Comparison of ENCODE assay signal across 9 cellular contexts in the genomic region with DNA sequence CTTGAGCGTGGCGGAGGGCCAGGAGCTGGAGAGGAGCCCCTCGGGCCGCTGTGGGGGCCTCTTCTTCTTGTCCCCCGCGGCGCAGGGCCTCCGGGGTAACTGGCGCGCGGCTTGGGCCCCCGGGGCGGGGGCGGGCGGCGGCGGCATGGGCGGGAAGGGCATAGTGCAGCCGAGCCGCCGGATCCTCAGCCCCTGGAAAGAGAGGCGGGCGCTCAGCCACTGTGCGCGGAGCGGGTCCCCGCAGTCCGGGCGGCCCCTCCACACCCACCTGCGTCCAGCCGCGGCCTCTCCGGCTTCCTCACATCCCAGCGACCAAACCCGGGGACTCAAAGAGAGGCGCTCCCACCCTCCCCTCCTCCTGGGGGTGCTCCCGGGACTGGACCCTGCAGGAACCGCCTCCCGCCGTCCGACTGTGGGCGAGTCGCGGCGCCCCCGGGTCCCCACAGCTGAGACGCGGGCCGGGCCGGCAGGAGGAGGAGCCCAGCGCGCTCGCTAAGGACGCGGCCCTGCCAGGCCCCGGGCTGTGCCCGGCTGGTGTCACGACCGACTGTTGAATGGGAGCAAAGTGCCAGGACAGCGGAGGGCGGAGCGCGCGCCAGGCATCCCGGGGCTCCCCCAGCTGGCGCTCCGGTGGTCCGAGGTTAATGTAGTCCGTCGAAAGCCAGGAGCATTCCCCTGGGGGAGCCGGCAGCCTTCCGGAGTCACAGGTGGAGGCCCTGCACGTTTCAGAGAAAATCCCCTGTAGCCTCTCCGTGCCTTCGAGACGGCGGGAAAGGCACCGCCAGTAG. TPM values are rescaled to one million over a fixed set of nuclear protein-coding genes. Genes with fewer than 3 reads are reported as not detected.
DNase-seq lines count a peak whose midpoint lies in the region; ATAC-seq and TF ChIP-seq lines count a peak whose summit lies in the region.
"Had no signal": no experiment of that assay in that cellular context is flagged by ENCODE, and none has a peak within 500 bp of the region (broad histone marks: within the 10 kb centered on the region; RNA-seq: fewer than 3 reads in every experiment).

A gene with protein sequence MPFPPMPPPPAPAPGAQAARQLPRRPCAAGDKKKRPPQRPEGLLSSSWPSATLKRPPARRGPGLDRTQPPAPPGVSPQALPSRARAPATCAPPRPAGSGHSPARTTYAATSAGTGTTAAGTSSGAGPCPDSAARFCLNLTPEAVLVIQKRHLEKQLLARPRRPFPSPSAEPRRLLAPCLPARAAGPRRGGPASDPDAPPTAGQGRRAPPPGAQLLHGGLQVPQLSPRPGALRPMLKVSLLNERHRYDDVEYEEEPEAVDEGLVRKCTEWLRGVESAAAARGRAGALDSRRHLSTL (minus strand): TSS at position 412 of the 788 bp plus-strand sequence. CDS start 250 bp downstream, at position 162.

- ATAC-seq in GM19025 (IDR thresholded peaks at IDR 0.05; ENCODE audit: low read depth, unreplicated experiment) (peak; percentile 55), HG03439 (IDR thresholded peaks at IDR 0.05; ENCODE audit: unreplicated experiment) (peak; percentile 50)
- ATAC-seq in activated naive CD8-positive, alpha-beta T cell treated with anti-CD3 and anti-CD28 coated beads, Interleukin-2, amount 10 ng/mL, durations not matched to agents 7 days and 5 days (ENCODE audit: low read depth), result peak; percentile 25

- under 1% methylated on average over 30 of the region's 78 CpGs for WGBS in smooth muscle cell (ENCODE audit: low lambda C conversion rate)

- peak within 1 kb of the TSS; percentile 22 for H3K4me3 Mint-ChIP-seq in activated naive CD8-positive, alpha-beta T cell treated with anti-CD3 and anti-CD28 coated beads, Interleukin-2, amount 10 ng/mL, durations not matched to agents 7 days and 5 days

- H3K36me3 ChIP-seq in iPS-20b (ENCODE audit: insufficient read depth, low read depth, low read length) (no peaks in the 10 kb centered on the region), smooth muscle cell (ENCODE audit: low read depth) (no peaks in the 10 kb centered on the region)

- H3F3A ChIP-seq in smooth muscle cell (ENCODE audit: low read depth), result no peaks in the 10 kb centered on the region

- H2AFZ ChIP-seq in smooth muscle cell (ENCODE audit: low read depth), result no peak within 1 kb of the TSS

- H3K4me1 Mint-ChIP-seq in activated naive CD8-positive, alpha-beta T cell treated with anti-CD3 and anti-CD28 coated beads, Interleukin-2, amount 10 ng/mL, durations not matched to agents 7 days and 5 days, result no peaks in the 10 kb centered on the region

- POLR2A ChIA-PET in activated naive CD8-positive, alpha-beta T cell treated with anti-CD3 and anti-CD28 coated beads, Interleukin-2, amount 10 ng/mL, durations not matched to agents 7 days and 5 days (lab: Charles Lee), result interaction anchor here (1.6 to 1.8 kb wide), 2 partner anchors 12 to 73 kb away, joined by 3 to 7 read pairs; no protein-coding TSS in a partner anchor

- H3K9me3 ChIP-seq in iPS-20b (ENCODE audit: insufficient read depth, low read depth, low read length), result no peaks in the 10 kb centered on the region
- H3K9me3 ChIP-seq in smooth muscle cell (replicated peaks; ENCODE audit: low read depth), result no peaks in the 10 kb centered on the region

- H3K9me3 Mint-ChIP-seq in activated naive CD8-positive, alpha-beta T cell treated with anti-CD3 and anti-CD28 coated beads, Interleukin-2, amount 10 ng/mL, durations not matched to agents 7 days and 5 days, result no peaks in the 10 kb centered on the region

- peaks cover 70% of the 10 kb centered on the region for H3K27me3 ChIP-seq in iPS-20b (ENCODE audit: insufficient read depth, low read length)
- H3K27me3 ChIP-seq in smooth muscle cell (ENCODE audit: low read depth), result peaks cover 78% of the 10 kb centered on the region

- no peaks in the 10 kb centered on the region for H3K79me2 ChIP-seq in smooth muscle cell (ENCODE audit: low read depth)

- DNase-seq in C1 segment of cervical spinal cord (lab: John Stamatoyannopoulos, UW) (peak in 11 of 14 donors; percentile 43 to 85 (median 69)), smooth muscle cell (lab: John Stamatoyannopoulos, UW; ENCODE audit: unreplicated experiment) (no peak), epidermal melanocyte (ENCODE audit: insufficient read length, low spot score) (no peak), cerebellum (ENCODE audit: low spot score) (no peak)
- DNase-seq in activated naive CD8-positive, alpha-beta T cell treated with anti-CD3 and anti-CD28 coated beads, Interleukin-2, amount 10 ng/mL, durations not matched to agents 7 days and 5 days, result no peak

- H3K9ac ChIP-seq in iPS-20b (ENCODE audit: low read depth, low read length), result no peak within 1 kb of the TSS
- H3K9ac ChIP-seq in smooth muscle cell (ENCODE audit: low read depth), result no peak within 1 kb of the TSS
- H3K9ac ChIP-seq: KMS-11 had no signal

- peak within 1 kb of the TSS; percentile 54 for H3K4me3 ChIP-seq in iPS-20b (ENCODE audit: low read length)
- peak within 1 kb of the TSS; percentile 50 for H3K4me3 ChIP-seq in smooth muscle cell

- H3K27ac ChIP-seq in iPS-20b (ENCODE audit: low read length) (no peak within 1 kb of the TSS), smooth muscle cell (ENCODE audit: low read depth) (no peak within 1 kb of the TSS)
- H3K27ac ChIP-seq: KMS-11 had no signal

- H3K4me2 ChIP-seq in smooth muscle cell, result peak within 1 kb of the TSS; percentile 92
- H3K4me2 ChIP-seq: KMS-11 had no signal

- H4K20me1 ChIP-seq in smooth muscle cell (ENCODE audit: low read depth), result no peaks in the 10 kb centered on the region

- no peak for TF ChIP-seq CTCF in smooth muscle cell (IDR thresholded peaks at IDR 0.05; ENCODE audit: borderline replicate concordance, insufficient read depth, poor library complexity, severe bottlenecking)

- peaks cover 56% of the 10 kb centered on the region for H3K27me3 Mint-ChIP-seq in activated naive CD8-positive, alpha-beta T cell treated with anti-CD3 and anti-CD28 coated beads, Interleukin-2, amount 10 ng/mL, durations not matched to agents 7 days and 5 days

- no peaks in the 10 kb centered on the region for H3K36me3 Mint-ChIP-seq in activated naive CD8-positive, alpha-beta T cell treated with anti-CD3 and anti-CD28 coated beads, Interleukin-2, amount 10 ng/mL, durations not matched to agents 7 days and 5 days

- no peak within 1 kb of the TSS for H3K27ac Mint-ChIP-seq in activated naive CD8-positive, alpha-beta T cell treated with anti-CD3 and anti-CD28 coated beads, Interleukin-2, amount 10 ng/mL, durations not matched to agents 7 days and 5 days

- H3K4me1 ChIP-seq in iPS-20b (ENCODE audit: insufficient read depth, low read length), result no peaks in the 10 kb centered on the region
- peaks cover 9% of the 10 kb centered on the region for H3K4me1 ChIP-seq in smooth muscle cell (ENCODE audit: low read depth)

RNA-seq across cellular contexts. Expression of the gene that starts here (rescaled TPM):
- not detected for total RNA-seq in activated naive CD8-positive, alpha-beta T cell treated with anti-CD3 and anti-CD28 coated beads, Interleukin-2, amount 10 ng/mL, durations not matched to agents 7 days and 5 days
- total RNA-seq in smooth muscle cell, result 0.40 TPM in 1 of 2 replicates, not detected in the other
- not detected in 2 replicates for polyA plus RNA-seq in smooth muscle cell
- 0.54 TPM for total RNA-seq in cerebellum

Comparison
In these comparisons a context has a peak if more than half of its experiments do, and no peak if none do; other contexts are left out.
1. Peak in ATAC-seq in activated naive CD8-positive, alpha-beta T cell treated with anti-CD3 and anti-CD28 coated beads, Interleukin-2, amount 10 ng/mL, durations not matched to agents 7 days and 5 days; RNA of the gene not detected or under 1 TPM.
2. DNase-seq: peak in C1 segment of cervical spinal cord (11 of 14); none in activated naive CD8-positive, alpha-beta T cell treated with anti-CD3 and anti-CD28 coated beads, Interleukin-2, amount 10 ng/mL, durations not matched to agents 7 days and 5 days (single experiment), smooth muscle cell (single experiment), epidermal melanocyte (single experiment) and cerebellum (single experiment).
3. Peak in every context shown above with its lines, with median percentiles within 50 percentile points of each other: ATAC-seq.